In the genomic region with DNA sequence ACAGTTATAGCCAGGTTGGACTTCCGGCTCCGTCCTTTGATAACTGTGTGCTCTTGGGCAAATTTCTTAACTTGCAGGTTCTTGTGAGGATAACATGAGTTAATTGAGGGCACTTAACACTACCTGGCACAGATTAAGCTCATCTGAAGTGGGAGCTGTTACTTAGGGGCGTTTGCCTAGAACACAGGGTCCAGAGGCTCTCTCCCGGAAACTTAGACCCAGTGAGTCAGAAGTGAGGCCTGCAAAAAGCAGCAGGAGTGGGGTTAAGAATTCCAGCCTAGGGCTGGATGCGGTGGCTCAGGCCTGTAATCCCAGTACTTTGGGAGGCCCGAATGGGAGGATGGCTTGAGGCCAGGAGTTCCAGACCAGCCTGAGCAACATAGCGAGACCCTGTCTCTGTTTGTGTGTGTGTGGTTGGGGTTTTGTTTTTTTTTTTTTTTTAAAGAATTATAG, we compare ENCODE assay signal across 9 cellular contexts. TPM values are rescaled to one million over a fixed set of nuclear protein-coding genes. Genes with fewer than 3 reads are reported as not detected.
DNase-seq lines count a peak whose midpoint lies in the region; ATAC-seq and TF ChIP-seq lines count a peak whose summit lies in the region.
"Had no signal": no experiment of that assay in that cellular context is flagged by ENCODE, and none has a peak within 500 bp of the region (broad histone marks: within the 10 kb centered on the region; RNA-seq: fewer than 3 reads in every experiment).

No MANE protein-coding gene starts in this region.

- H3K27ac Mint-ChIP-seq in CD8-positive, alpha-beta memory T cell = peak overlapping the region; percentile 72 to 98 (median 94)

- TF ChIP-seq CTCF in epithelial cell of proximal tubule (conservative IDR thresholded peaks at IDR 0.05; ENCODE audit: low read depth, low read length) = no peak
- no peak for TF ChIP-seq CTCF in parathyroid adenoma (IDR thresholded peaks at IDR 0.05)

- H3K4me3 Mint-ChIP-seq in CD8-positive, alpha-beta memory T cell = peak overlapping the region; percentile 93 to 99 (median 96)

- peaks cover 15% of the 10 kb centered on the region for H3K36me3 ChIP-seq in CD8-positive, alpha-beta memory T cell (ENCODE audit: insufficient read depth, low read length)
- H3K36me3 ChIP-seq in parathyroid adenoma (ENCODE audit: control insufficient read depth, insufficient read depth, low read length) = no peaks in the 10 kb centered on the region

- H3K4me2 ChIP-seq in parathyroid adenoma (ENCODE audit: low read length) = peak overlapping the region; percentile 76

- no peaks in the 10 kb centered on the region for H3K27me3 Mint-ChIP-seq in CD8-positive, alpha-beta memory T cell

- peak overlapping the region; percentile 60 for H3K27ac ChIP-seq in CD8-positive, alpha-beta memory T cell (ENCODE audit: low read depth, low read length)
- H3K27ac ChIP-seq in parathyroid adenoma = peak overlapping the region; percentile 93
- H3K27ac ChIP-seq: HL-60 had no signal

- peaks cover 53% of the 10 kb centered on the region for H3K79me2 ChIP-seq in parathyroid adenoma

- peaks cover 0 to 37% (median 6%) of the 10 kb centered on the region in 3 donors for H3K36me3 Mint-ChIP-seq in CD8-positive, alpha-beta memory T cell

- H3K9me3 ChIP-seq in CD8-positive, alpha-beta memory T cell (ENCODE audit: low read length) = no peaks in the 10 kb centered on the region
- H3K9me3 ChIP-seq in parathyroid adenoma (ENCODE audit: control insufficient read depth, low read length) = no peaks in the 10 kb centered on the region

- ATAC-seq in HG02763 (IDR thresholded peaks at IDR 0.05; ENCODE audit: unreplicated experiment) = no peak

- H3K27me3 ChIP-seq in CD8-positive, alpha-beta memory T cell (ENCODE audit: insufficient read depth, low read length, poor library complexity, severe bottlenecking) = no peaks in the 10 kb centered on the region
- H3K27me3 ChIP-seq in parathyroid adenoma (ENCODE audit: control insufficient read depth, insufficient read depth, low read length) = no peaks in the 10 kb centered on the region

- H3K4me1 Mint-ChIP-seq in CD8-positive, alpha-beta memory T cell = peaks cover 62 to 83% (median 69%) of the 10 kb centered on the region in 3 donors

- no peak overlapping the region for H3K9ac ChIP-seq in parathyroid adenoma

- no peaks in the 10 kb centered on the region for H3K9me3 Mint-ChIP-seq in CD8-positive, alpha-beta memory T cell

- H3K4me3 ChIP-seq in CD8-positive, alpha-beta memory T cell (ENCODE audit: low read length) = peak overlapping the region; percentile 79
- peak overlapping the region; percentile 76 for H3K4me3 ChIP-seq in epithelial cell of proximal tubule (ENCODE audit: low read depth, low read length)
- H3K4me3 ChIP-seq in parathyroid adenoma (ENCODE audit: low read depth, low read length) = peak overlapping the region; percentile 68

- no peak for DNase-seq in CD8-positive, alpha-beta memory T cell
- DNase-seq in RKO (ENCODE audit: low spot score) (peak; percentile 57), epithelial cell of proximal tubule (ENCODE audit: low read depth) (no peak), SIG-M5 (lab: John Stamatoyannopoulos, UW) (no peak), germinal center (ENCODE audit: low spot score) (no peak), amniotic stem cell (lab: John Stamatoyannopoulos, UW) (no peak)

- POLR2A ChIA-PET in CD8-positive, alpha-beta memory T cell (lab: Charles Lee) = interaction anchor here (0.5 to 3.1 kb wide), 8 partner anchors 8 to 1045 kb away, joined by 3 to 17 read pairs (median 4); a partner anchor contains a TSS

- H3K4me1 ChIP-seq in CD8-positive, alpha-beta memory T cell (ENCODE audit: insufficient read depth, low read length) = peaks cover 92% of the 10 kb centered on the region
- H3K4me1 ChIP-seq in parathyroid adenoma = peaks cover 14% of the 10 kb centered on the region

- peak overlapping the region; percentile 72 for H2AFZ ChIP-seq in parathyroid adenoma

- CTCF ChIA-PET in CD8-positive, alpha-beta memory T cell (lab: Charles Lee) = interaction anchor here (0.7 to 8.7 kb wide), 7 partner anchors 14 to 121 kb away, joined by 3 to 92 read pairs (median 4); a partner anchor contains a TSS

RNA-seq across cellular contexts. Expression of a gene that starts 1.4 kb away (rescaled TPM):
- 10 to 100 TPM; 54.5 to 55.4 TPM for total RNA-seq in CD8-positive, alpha-beta memory T cell
- polyA plus RNA-seq in CD8-positive, alpha-beta memory T cell = 155 TPM
- total RNA-seq in epithelial cell of proximal tubule = 179 and 205 TPM in 2 replicates

RNA-seq across cellular contexts. Expression of a gene that starts 5.7 kb away (rescaled TPM):
- 10 to 100 TPM; 41.9 to 44.3 TPM for total RNA-seq in CD8-positive, alpha-beta memory T cell
- 53.1 TPM for polyA plus RNA-seq in CD8-positive, alpha-beta memory T cell
- 62.3 and 63.2 TPM in 2 replicates for total RNA-seq in epithelial cell of proximal tubule

RNA-seq across cellular contexts. Expression of a gene that starts 9.7 kb away (rescaled TPM):
- total RNA-seq in CD8-positive, alpha-beta memory T cell = 1 to 10 TPM; 1.2 to 1.3 TPM
- polyA plus RNA-seq in CD8-positive, alpha-beta memory T cell = 0.18 TPM
- 0.35 TPM in 1 of 2 replicates, not detected in the other for total RNA-seq in epithelial cell of proximal tubule

RNA-seq across cellular contexts. Expression of a gene that starts 15.4 kb away (rescaled TPM):
- total RNA-seq in CD8-positive, alpha-beta memory T cell = 100 to 1,000 TPM; 455 to 478 TPM
- 85.7 TPM for polyA plus RNA-seq in CD8-positive, alpha-beta memory T cell
- total RNA-seq in epithelial cell of proximal tubule = 174 and 293 TPM in 2 replicates

RNA-seq across cellular contexts. Expression of a gene that starts 31.1 kb away (rescaled TPM):
- total RNA-seq in CD8-positive, alpha-beta memory T cell = 100 to 1,000 TPM; 118 to 131 TPM
- 61.2 TPM for polyA plus RNA-seq in CD8-positive, alpha-beta memory T cell
- 105 and 118 TPM in 2 replicates for total RNA-seq in epithelial cell of proximal tubule
